ENCODE assay signal across 8 cellular contexts in the genomic region with DNA sequence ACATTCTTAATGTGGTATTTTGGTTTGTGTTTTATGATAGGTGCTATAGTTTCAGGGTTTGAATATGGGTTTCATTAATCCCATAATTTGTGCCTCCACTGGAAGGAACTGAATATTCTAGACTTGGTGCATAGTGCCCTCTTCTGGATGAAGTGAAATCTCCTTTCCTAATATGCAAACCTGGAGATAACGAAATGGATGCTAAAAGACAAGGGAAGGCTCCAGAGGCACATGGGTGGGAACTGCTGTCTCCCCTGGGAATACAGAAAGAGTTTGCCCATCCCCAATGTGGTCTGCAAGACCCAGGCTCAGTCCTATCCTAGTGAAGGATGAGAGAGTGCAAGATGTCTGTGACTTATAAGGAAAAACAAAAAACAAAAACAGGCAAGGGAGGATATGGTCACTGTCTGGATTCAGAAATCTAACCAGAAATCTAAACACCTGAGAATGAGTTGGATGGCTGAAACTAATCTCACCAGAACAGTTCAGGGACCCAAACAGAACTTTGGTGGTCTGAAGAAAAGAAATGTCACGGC.
DNase-seq lines count a peak whose midpoint lies in the region; ATAC-seq, FAIRE-seq and TF ChIP-seq lines count a peak whose summit lies in the region.

No MANE protein-coding gene starts in this region.

- peak; percentile 77 for DNase-seq in NCI-H510A treated with DMSO at 0.1 percent for 48 hours (lab: John Stamatoyannopoulos, UW)
- peak; percentile 60 to 73 for DNase-seq in lung microvascular endothelial cell (ENCODE audit: low read depth in 2 of 2)
- no peak for DNase-seq in activated T-helper 2 cell treated with anti-CD3 and anti-CD28 coated beads, Interferon-gamma antibody, Interleukin-2, Interleukin-4, amounts not matched to agents 10 μg/mL and 5 μg/mL and 100 μg/mL, durations not matched to agents 14 hours and 24 hours and 36 hours (ENCODE audit: low spot score)
- DNase-seq in naive thymus-derived CD4-positive, alpha-beta T cell = no peak
- DNase-seq in mucosa of gallbladder (ENCODE audit: low spot score) = no peak

- POLR2A ChIA-PET in naive thymus-derived CD4-positive, alpha-beta T cell (lab: Charles Lee) = no interaction called here

- H3K36me3 ChIP-seq in naive thymus-derived CD4-positive, alpha-beta T cell (ENCODE audit: control insufficient read depth in 2 of 3, insufficient read depth in 3 of 3, low read length in 3 of 3) = no peaks in the 10 kb centered on the region

- no peaks in the 10 kb centered on the region for H3K27me3 Mint-ChIP-seq in brain
- peaks cover 35% of the 10 kb centered on the region for H3K27me3 Mint-ChIP-seq in activated T-helper 2 cell treated with anti-CD3 and anti-CD28 coated beads, Interferon-gamma antibody, Interleukin-2, Interleukin-4, amounts not matched to agents 10 μg/mL and 5 μg/mL and 100 μg/mL, durations not matched to agents 14 hours and 24 hours and 36 hours (ENCODE audit: low read depth)
- peaks cover 32 to 58% (median 48%) of the 10 kb centered on the region in 5 donors for H3K27me3 Mint-ChIP-seq in naive thymus-derived CD4-positive, alpha-beta T cell

- CTCF ChIA-PET in naive thymus-derived CD4-positive, alpha-beta T cell (lab: Charles Lee) = no interaction called here

- TF ChIP-seq CTCF in brain (conservative IDR thresholded peaks at IDR 0.05) = peak; percentile 75 to 76

- H3K36me3 Mint-ChIP-seq in brain = no peaks in the 10 kb centered on the region
- no peaks in the 10 kb centered on the region for H3K36me3 Mint-ChIP-seq in activated T-helper 2 cell treated with anti-CD3 and anti-CD28 coated beads, Interferon-gamma antibody, Interleukin-2, Interleukin-4, amounts not matched to agents 10 μg/mL and 5 μg/mL and 100 μg/mL, durations not matched to agents 14 hours and 24 hours and 36 hours (ENCODE audit: low read depth)
- H3K36me3 Mint-ChIP-seq in naive thymus-derived CD4-positive, alpha-beta T cell = peaks cover 0 to 11% (median 0%) of the 10 kb centered on the region in 5 donors

- FAIRE-seq in G401.6 (lab: Jason Lieb, UNC) = peak; percentile 63

- peak; percentile 59 for ATAC-seq in HG03520 (IDR thresholded peaks at IDR 0.05; ENCODE audit: unreplicated experiment)
- ATAC-seq in naive thymus-derived CD4-positive, alpha-beta T cell = no peak

- intact Hi-C loops in activated T-helper 2 cell treated with anti-CD3 and anti-CD28 coated beads, Interferon-gamma antibody, Interleukin-2, Interleukin-4, amounts not matched to agents 10 μg/mL and 5 μg/mL and 100 μg/mL, durations not matched to agents 14 hours and 24 hours and 36 hours (cut with micrococcal nuclease) = loop anchor here (2.0 to 5.0 kb wide), 4 partner anchors 26 to 1386 kb away; no protein-coding TSS in a partner anchor
- intact Hi-C loops in naive thymus-derived CD4-positive, alpha-beta T cell (cut with micrococcal nuclease) = loop anchor here in 1 of 2 donors (1.0 to 5.0 kb wide), 4 partner anchors 24 to 1386 kb away; no protein-coding TSS in a partner anchor

- H3K4me1 Mint-ChIP-seq in brain = peaks cover 59% of the 10 kb centered on the region
- peaks cover 28% of the 10 kb centered on the region for H3K4me1 Mint-ChIP-seq in activated T-helper 2 cell treated with anti-CD3 and anti-CD28 coated beads, Interferon-gamma antibody, Interleukin-2, Interleukin-4, amounts not matched to agents 10 μg/mL and 5 μg/mL and 100 μg/mL, durations not matched to agents 14 hours and 24 hours and 36 hours (ENCODE audit: low read depth)
- H3K4me1 Mint-ChIP-seq in naive thymus-derived CD4-positive, alpha-beta T cell = peaks cover 5 to 26% (median 10%) of the 10 kb centered on the region in 7 donors

- H3K4me3 Mint-ChIP-seq in brain = no peak overlapping the region
- no peak overlapping the region for H3K4me3 Mint-ChIP-seq in activated T-helper 2 cell treated with anti-CD3 and anti-CD28 coated beads, Interferon-gamma antibody, Interleukin-2, Interleukin-4, amounts not matched to agents 10 μg/mL and 5 μg/mL and 100 μg/mL, durations not matched to agents 14 hours and 24 hours and 36 hours (ENCODE audit: low read depth)
- H3K4me3 Mint-ChIP-seq in naive thymus-derived CD4-positive, alpha-beta T cell = no peak overlapping the region

- peak overlapping the region in 3 of 5 experiments; percentile 55 to 91 (median 83) for H3K27ac Mint-ChIP-seq in brain
- no peak overlapping the region for H3K27ac Mint-ChIP-seq in activated T-helper 2 cell treated with anti-CD3 and anti-CD28 coated beads, Interferon-gamma antibody, Interleukin-2, Interleukin-4, amounts not matched to agents 10 μg/mL and 5 μg/mL and 100 μg/mL, durations not matched to agents 14 hours and 24 hours and 36 hours
- H3K27ac Mint-ChIP-seq in naive thymus-derived CD4-positive, alpha-beta T cell = no peak overlapping the region

- H3K9me3 Mint-ChIP-seq in brain = peaks cover 0 to 3% (median 0%) of the 10 kb centered on the region in 5 experiments
- no peaks in the 10 kb centered on the region for H3K9me3 Mint-ChIP-seq in activated T-helper 2 cell treated with anti-CD3 and anti-CD28 coated beads, Interferon-gamma antibody, Interleukin-2, Interleukin-4, amounts not matched to agents 10 μg/mL and 5 μg/mL and 100 μg/mL, durations not matched to agents 14 hours and 24 hours and 36 hours
- peaks cover 0 to 3% (median 0%) of the 10 kb centered on the region in 11 donors for H3K9me3 Mint-ChIP-seq in naive thymus-derived CD4-positive, alpha-beta T cell

- no peaks in the 10 kb centered on the region for H3K9me3 ChIP-seq in naive thymus-derived CD4-positive, alpha-beta T cell (ENCODE audit: control insufficient read depth in 2 of 3, low read length in 3 of 3)

- peaks cover 0 to 5% of the 10 kb centered on the region in 2 donors for H3K27me3 ChIP-seq in naive thymus-derived CD4-positive, alpha-beta T cell (ENCODE audit: control insufficient read depth in 2 of 2, insufficient read depth in 2 of 2, low read length in 2 of 2)

- H3K4me3 ChIP-seq in naive thymus-derived CD4-positive, alpha-beta T cell (ENCODE audit: low read length) = no peak overlapping the region

- no peaks in the 10 kb centered on the region for H3K4me1 ChIP-seq in naive thymus-derived CD4-positive, alpha-beta T cell (ENCODE audit: control insufficient read depth in 2 of 2, insufficient read depth in 2 of 2, low read length in 2 of 2)

- no peak overlapping the region for H3K27ac ChIP-seq in naive thymus-derived CD4-positive, alpha-beta T cell (ENCODE audit: low read depth, low read length)

Comparison
In these comparisons a context has a peak if more than half of its experiments do, and no peak if none do; other contexts are left out.
1. DNase-seq: peak in NCI-H510A treated with DMSO at 0.1 percent for 48 hours (single experiment) and lung microvascular endothelial cell (2 of 2); none in activated T-helper 2 cell treated with anti-CD3 and anti-CD28 coated beads, Interferon-gamma antibody, Interleukin-2, Interleukin-4, amounts not matched to agents 10 μg/mL and 5 μg/mL and 100 μg/mL, durations not matched to agents 14 hours and 24 hours and 36 hours (single experiment), naive thymus-derived CD4-positive, alpha-beta T cell (0 of 9) and mucosa of gallbladder (single experiment).
2. H3K27ac Mint-ChIP-seq: peak in brain (3 of 5); none in activated T-helper 2 cell treated with anti-CD3 and anti-CD28 coated beads, Interferon-gamma antibody, Interleukin-2, Interleukin-4, amounts not matched to agents 10 μg/mL and 5 μg/mL and 100 μg/mL, durations not matched to agents 14 hours and 24 hours and 36 hours (single experiment) and naive thymus-derived CD4-positive, alpha-beta T cell (0 of 9).